ENCODE assay signal across 8 cellular contexts in the genomic region with DNA sequence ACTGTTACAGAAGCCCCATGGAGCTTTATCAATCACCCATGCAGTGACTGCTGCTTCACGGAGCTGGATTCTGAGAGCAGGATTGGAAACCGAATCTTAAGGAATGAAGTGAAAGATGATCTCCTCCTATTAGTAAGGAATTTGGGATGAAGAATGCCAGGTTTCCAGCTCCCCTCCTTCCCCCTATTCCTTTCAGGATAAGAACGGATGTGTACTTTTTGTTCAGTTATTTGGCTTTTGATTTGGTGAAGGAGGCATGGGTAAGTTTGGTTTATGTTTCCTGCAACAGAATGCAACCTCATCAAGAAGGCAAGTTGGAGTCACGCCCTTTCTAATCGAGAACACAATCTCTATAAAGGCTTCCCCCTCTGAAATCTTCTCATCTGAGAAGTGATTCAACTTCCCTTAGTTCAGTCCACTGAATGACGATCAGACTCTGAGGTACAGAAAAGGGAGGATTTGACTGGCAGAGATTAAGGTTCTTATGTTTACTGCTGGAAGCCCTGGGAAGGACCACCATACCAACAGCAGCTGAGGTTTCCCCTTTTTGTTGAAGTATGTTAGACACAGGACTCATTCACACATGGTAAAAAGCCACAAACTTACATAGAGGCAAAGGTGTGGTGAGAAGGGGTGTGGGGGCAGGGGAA.
DNase-seq lines count a peak whose midpoint lies in the region; ATAC-seq and TF ChIP-seq lines count a peak whose summit lies in the region.

No MANE protein-coding gene starts in this region.

- H3K4me1 Mint-ChIP-seq in nephron progenitor cell = peaks cover 50% of the 10 kb centered on the region

- peak overlapping the region; percentile 8 for H3K27ac Mint-ChIP-seq in nephron progenitor cell

- ATAC-seq in GM19467 (IDR thresholded peaks at IDR 0.05; ENCODE audit: unreplicated experiment) (no peak), HG03196 (IDR thresholded peaks at IDR 0.05; ENCODE audit: unreplicated experiment) (no peak)

- H3K4me3 ChIP-seq in coronary artery = peak overlapping the region; percentile 49

- H3K27me3 Mint-ChIP-seq in nephron progenitor cell (ENCODE audit: low read depth, poor library complexity) = peaks cover 4% of the 10 kb centered on the region

- no peak overlapping the region for H3K4me3 Mint-ChIP-seq in nephron progenitor cell

- TF ChIP-seq CTCF in coronary artery (IDR thresholded peaks at IDR 0.05) (no peak), nephron progenitor cell (IDR thresholded peaks at IDR 0.05) (no peak)

- H3K27ac ChIP-seq in coronary artery = peak overlapping the region; percentile 72 to 74

- H3K9me3 Mint-ChIP-seq in nephron progenitor cell = no peaks in the 10 kb centered on the region

- DNase-seq in ELF-1 (ENCODE audit: low read depth, low spot score) (peak; percentile 14), RPMI8226 (peak; percentile 55), coronary artery (ENCODE audit: low spot score) (no peak), nephron progenitor cell (no peak), amygdala (lab: John Stamatoyannopoulos, UW) (no peak), NCI-H1092 (lab: John Stamatoyannopoulos, UW) (no peak)

- H3K36me3 Mint-ChIP-seq in nephron progenitor cell (ENCODE audit: low read depth) = peaks cover 11% of the 10 kb centered on the region

Comparison
In these comparisons a context has a peak if more than half of its experiments do, and no peak if none do; other contexts are left out.
1. DNase-seq: peak in ELF-1 (single experiment) and RPMI8226 (single experiment); none in coronary artery (single experiment), nephron progenitor cell (single experiment), amygdala (0 of 56) and NCI-H1092 (single experiment).